ENCODE assay signal across 1 cellular context in genomic region chr6:16909599-16910360, GRCh38.
TF ChIP-seq lines count a peak whose summit lies in the region.

No MANE protein-coding gene starts in this region.

TF ChIP-seq in GM23338, 12 proteins besides CTCF, POLR2A, EP300 and RAD21:
- TF ChIP-seq ZNF462 (CRISPR knock-in tag; IDR thresholded peaks at IDR 0.05), result no peak
- TF ChIP-seq EZH2phosphoT487 (IDR thresholded peaks at IDR 0.05; ENCODE audit: unreplicated experiment), result no peak
- TF ChIP-seq ZNF331 (CRISPR knock-in tag; IDR thresholded peaks at IDR 0.05; ENCODE audit: low read depth), result no peak
- TF ChIP-seq EZH2 (IDR thresholded peaks at IDR 0.05; ENCODE audit: low read depth, unreplicated experiment), result no peak
- TF ChIP-seq NANOG (IDR thresholded peaks at IDR 0.05; ENCODE audit: borderline replicate concordance), result no peak
- no peak for TF ChIP-seq JUNB (IDR thresholded peaks at IDR 0.05; ENCODE audit: unreplicated experiment)
- TF ChIP-seq POLR2AphosphoS5 (IDR thresholded peaks at IDR 0.05; ENCODE audit: low read depth), result no peak
